In genomic region chr7:98866341-98866740, GRCh38 we compare ENCODE assay signal across 16 cellular contexts. TPM values are rescaled to one million over a fixed set of nuclear protein-coding genes. Genes with fewer than 3 reads are reported as not detected.
A peak's percentile ranks its signal among the peaks of the same experiment; 100 is the strongest.
DNase-seq lines count a peak whose midpoint lies in the region; ATAC-seq and TF ChIP-seq lines count a peak whose summit lies in the region.
"Had no signal": no experiment of that assay in that cellular context is flagged by ENCODE, and none has a peak within 500 bp of the region (broad histone marks: within the 10 kb centered on the region; RNA-seq: fewer than 3 reads in every experiment).

No MANE protein-coding gene starts in this region.

- no peak overlapping the region for H3K9ac ChIP-seq in trophoblast cell (ENCODE audit: low read length)

- H3K36me3 ChIP-seq in WERI-Rb-1 (no peaks in the 10 kb centered on the region), lower lobe of right lung (no peaks in the 10 kb centered on the region), trophoblast cell (ENCODE audit: control insufficient read depth in 1 of 2, insufficient read depth in 2 of 2, low read length in 2 of 2) (no peaks in the 10 kb centered on the region), stomach (no peaks in the 10 kb centered on the region)
- H3K36me3 ChIP-seq: BE2C had no signal

- H3K14ac ChIP-seq in trophoblast cell (ENCODE audit: low read length) = peak overlapping the region; percentile 59

- H2BK12ac ChIP-seq in trophoblast cell (ENCODE audit: low read length) = peak overlapping the region; percentile 86

- DNase-seq in WERI-Rb-1 = no peak
- peak; percentile 38 for DNase-seq in lower lobe of right lung
- DNase-seq in trophoblast cell = no peak
- no peak for DNase-seq in stomach
- no peak for DNase-seq in sciatic nerve (ENCODE audit: low spot score)
- no peak for DNase-seq in NCI-H446 (lab: John Stamatoyannopoulos, UW)
- DNase-seq in NCI-H748 treated with DMSO at 0.1 percent for 48 hours (lab: John Stamatoyannopoulos, UW) = no peak
- DNase-seq: BE2C; CD4-positive, alpha-beta memory T cell; DMS79 treated with DMSO at 0.1 percent for 48 hours; EL; GOT3; H9 had no signal

- H2AFZ ChIP-seq in trophoblast cell (ENCODE audit: insufficient read depth, low read length, poor library complexity) = no peak overlapping the region

- H3K23ac ChIP-seq in trophoblast cell (ENCODE audit: low read length) = no peak overlapping the region

- no peaks in the 10 kb centered on the region for H3K9me3 ChIP-seq in WERI-Rb-1 (ENCODE audit: severe bottlenecking)
- H3K9me3 ChIP-seq in lower lobe of right lung = no peaks in the 10 kb centered on the region
- peaks cover 1% of the 10 kb centered on the region for H3K9me3 ChIP-seq in trophoblast cell (ENCODE audit: insufficient read depth, low read depth, low read length)
- H3K9me3 ChIP-seq in stomach = no peaks in the 10 kb centered on the region
- H3K9me3 ChIP-seq: A549, BE2C had no signal

- intact Hi-C loops in lower lobe of right lung (cut with DNase I) (no loop called here), stomach (cut with DNase I; ENCODE audit: low total_unique reads) (no loop called here), sciatic nerve (cut with DNase I) (no loop called here)

- no peak overlapping the region for H4K8ac ChIP-seq in trophoblast cell (ENCODE audit: low read depth, low read length)

- no peak overlapping the region for H2BK5ac ChIP-seq in trophoblast cell (ENCODE audit: low read depth, low read length, poor library complexity)

- peaks cover 8% of the 10 kb centered on the region for H3K79me1 ChIP-seq in trophoblast cell (ENCODE audit: low read length)

- H3K27ac ChIP-seq in WERI-Rb-1 = peak overlapping the region; percentile 70
- no peak overlapping the region for H3K27ac ChIP-seq in lower lobe of right lung
- no peak overlapping the region for H3K27ac ChIP-seq in trophoblast cell (ENCODE audit: low read depth, low read length)
- no peak overlapping the region for H3K27ac ChIP-seq in stomach
- H3K27ac ChIP-seq: A549, C4-2B had no signal

- H2BK120ac ChIP-seq in trophoblast cell (ENCODE audit: insufficient read depth, low read length, poor library complexity) = peak overlapping the region; percentile 48

- TF ChIP-seq CTCF in WERI-Rb-1 (IDR thresholded peaks at IDR 0.05; ENCODE audit: low read depth, low read length) (no peak), lower lobe of right lung (IDR thresholded peaks at IDR 0.05) (no peak), stomach (IDR thresholded peaks at IDR 0.05) (no peak)

- H2AK5ac ChIP-seq in trophoblast cell (ENCODE audit: low read length) = peak overlapping the region; percentile 70

- H3K4me2 ChIP-seq in trophoblast cell (ENCODE audit: low read length) = no peak overlapping the region
- H3K4me2 ChIP-seq: A549 had no signal

- H4K91ac ChIP-seq in trophoblast cell (ENCODE audit: low read depth, low read length) = peak overlapping the region; percentile 36

- no peaks in the 10 kb centered on the region for H3K27me3 ChIP-seq in WERI-Rb-1 (ENCODE audit: insufficient read depth, low read depth, severe bottlenecking)
- H3K27me3 ChIP-seq in lower lobe of right lung (ENCODE audit: low read depth) = peaks cover 21% of the 10 kb centered on the region
- peaks cover 25% of the 10 kb centered on the region for H3K27me3 ChIP-seq in trophoblast cell (ENCODE audit: insufficient read depth, low read length)
- peaks cover 13 to 63% (median 30%) of the 10 kb centered on the region in 3 donors for H3K27me3 ChIP-seq in stomach
- H3K27me3 ChIP-seq: BE2C had no signal

- no peak for ATAC-seq in lower lobe of right lung
- ATAC-seq in sciatic nerve = no peak
- ATAC-seq: A549 had no signal

- no peak for TF ChIP-seq POLR2A in stomach (IDR thresholded peaks at IDR 0.05)

- no peak overlapping the region for H3K4ac ChIP-seq in trophoblast cell (ENCODE audit: low read depth, low read length)

- no CpG with 5 or more reads among the region's 10 CpGs for WGBS in trophoblast cell (ENCODE audit: extremely low coverage, insufficient coverage, insufficient read length)
- 84 to 88% (median 87%) methylated on average over 10 of the region's 10 CpGs for WGBS in stomach, 5 donors

- H3K4me1 ChIP-seq in lower lobe of right lung = peaks cover 19% of the 10 kb centered on the region
- peaks cover 23 to 28% of the 10 kb centered on the region in 2 experiments for H3K4me1 ChIP-seq in trophoblast cell (ENCODE audit: control insufficient read depth in 1 of 2, insufficient read depth in 2 of 2, low read length in 2 of 2)
- peaks cover 13 to 31% (median 21%) of the 10 kb centered on the region in 4 donors for H3K4me1 ChIP-seq in stomach

- no peak for TF ChIP-seq EP300 in stomach (IDR thresholded peaks at IDR 0.05)

- peak overlapping the region; percentile 4 for H3K18ac ChIP-seq in trophoblast cell (ENCODE audit: low read length)

- no peak overlapping the region for H4K12ac ChIP-seq in trophoblast cell (ENCODE audit: low read depth, low read length)

- H3K79me2 ChIP-seq in trophoblast cell (ENCODE audit: control insufficient read depth, insufficient read depth, low read length, poor library complexity) = peaks cover 2% of the 10 kb centered on the region

- H3K4me3 ChIP-seq in WERI-Rb-1 (ENCODE audit: low read depth, low read length) (no peak overlapping the region), lower lobe of right lung (no peak overlapping the region), trophoblast cell (ENCODE audit: low read depth, low read length) (no peak overlapping the region), stomach (no peak overlapping the region)
- H3K4me3 ChIP-seq: A549 had no signal

RNA-seq across cellular contexts. Expression of gene TMEM130, which starts 3.5 kb away (rescaled TPM):
- total RNA-seq in lower lobe of right lung (2.9 TPM), stomach (1 to 10 TPM in 2 of 5 donors, under 1 TPM in 1, not detected in 2; 0.29 to 4.1 (median 1.8) TPM), sciatic nerve (5.7 TPM)
- polyA plus RNA-seq in trophoblast cell (2013) = 0.19 and 0.29 TPM in 2 replicates
- under 1 TPM in 2 of 3 donors, not detected in 1; 0.37 to 0.63 TPM for polyA plus RNA-seq in stomach
- total RNA-seq: CD4-positive, alpha-beta memory T cell; HT-29 had no signal
- polyA plus RNA-seq: CD4-positive, alpha-beta memory T cell had no signal

RNA-seq across cellular contexts. Expression of gene TRRAP, which starts 12.0 kb away (rescaled TPM):
- total RNA-seq in lower lobe of right lung (38.5 TPM), stomach (10 to 100 TPM in 4 of 5 donors, 1 to 10 TPM in 1; 9.9 to 38.0 (median 23.5) TPM), sciatic nerve (50.6 TPM)
- 14.2 and 14.8 TPM in 2 replicates for polyA plus RNA-seq in trophoblast cell (2013)
- polyA plus RNA-seq in stomach = 1 to 10 TPM; 4.3 to 6.0 (median 4.7) TPM
